Comparison of ENCODE assay signal across 19 cellular contexts in genomic region chr4:14636563-14636962, GRCh38.
"Had no signal": no experiment of that assay in that cellular context is flagged by ENCODE, and none has a peak within 500 bp of the region (broad histone marks: within the 10 kb centered on the region; RNA-seq: fewer than 3 reads in every experiment).

No MANE protein-coding gene starts in this region.

- H3K9me3 ChIP-seq: esophagus muscularis mucosa, mucosa of descending colon, neutrophil, thyroid gland had no signal

- H3K4me2 ChIP-seq: hepatocyte had no signal

- H3K4me3 ChIP-seq: esophagus muscularis mucosa, hepatocyte, mucosa of descending colon, psoas muscle, skin epidermis, suprapubic skin, thyroid gland had no signal

- H3K36me3 ChIP-seq: esophagus muscularis mucosa, neutrophil, suprapubic skin, thyroid gland had no signal

- H3K4me1 ChIP-seq: psoas muscle, suprapubic skin, thyroid gland had no signal

- DNase-seq: effector memory CD8-positive, alpha-beta T cell; foreskin fibroblast; head of caudate nucleus; mucosa of descending colon; naive thymus-derived CD8-positive, alpha-beta T cell; psoas muscle; retina; stimulated activated CD4-positive, alpha-beta T cell treated with anti-CD3 and anti-CD28 coated beads, Interleukin-2, amount 100 ng/mL, for 24 hours; stimulated activated CD4-positive, alpha-beta T cell treated with anti-CD3 and anti-CD28 coated beads, Interleukin-4, amount 100 ng/mL, for 4 hours; stimulated activated naive CD8-positive, alpha-beta T cell treated with anti-CD3 and anti-CD28 coated beads, Interleukin-15, Interleukin-2, amounts not matched to agents 100 U/mL and 50 U/mL, for 24 hours; thyroid gland had no signal

- H2AFZ ChIP-seq: hepatocyte had no signal

- H3K27ac ChIP-seq: epithelial cell of prostate, esophagus muscularis mucosa, hepatocyte, neutrophil, psoas muscle, skin epidermis, suprapubic skin, thyroid gland had no signal

- H3K27me3 ChIP-seq: esophagus muscularis mucosa, hepatocyte, neutrophil, suprapubic skin, thyroid gland had no signal

- ATAC-seq: effector memory CD8-positive, alpha-beta T cell; mucosa of descending colon; naive thymus-derived CD8-positive, alpha-beta T cell; psoas muscle; sciatic nerve; stimulated activated naive CD8-positive, alpha-beta T cell treated with anti-CD3 and anti-CD28 coated beads, Interleukin-15, Interleukin-2, amounts not matched to agents 100 U/mL and 50 U/mL, for 24 hours had no signal

- FAIRE-seq: urothelium cell line had no signal

- H3K79me2 ChIP-seq: hepatocyte had no signal
